Comparison of ENCODE assay signal across 8 cellular contexts in the genomic region with DNA sequence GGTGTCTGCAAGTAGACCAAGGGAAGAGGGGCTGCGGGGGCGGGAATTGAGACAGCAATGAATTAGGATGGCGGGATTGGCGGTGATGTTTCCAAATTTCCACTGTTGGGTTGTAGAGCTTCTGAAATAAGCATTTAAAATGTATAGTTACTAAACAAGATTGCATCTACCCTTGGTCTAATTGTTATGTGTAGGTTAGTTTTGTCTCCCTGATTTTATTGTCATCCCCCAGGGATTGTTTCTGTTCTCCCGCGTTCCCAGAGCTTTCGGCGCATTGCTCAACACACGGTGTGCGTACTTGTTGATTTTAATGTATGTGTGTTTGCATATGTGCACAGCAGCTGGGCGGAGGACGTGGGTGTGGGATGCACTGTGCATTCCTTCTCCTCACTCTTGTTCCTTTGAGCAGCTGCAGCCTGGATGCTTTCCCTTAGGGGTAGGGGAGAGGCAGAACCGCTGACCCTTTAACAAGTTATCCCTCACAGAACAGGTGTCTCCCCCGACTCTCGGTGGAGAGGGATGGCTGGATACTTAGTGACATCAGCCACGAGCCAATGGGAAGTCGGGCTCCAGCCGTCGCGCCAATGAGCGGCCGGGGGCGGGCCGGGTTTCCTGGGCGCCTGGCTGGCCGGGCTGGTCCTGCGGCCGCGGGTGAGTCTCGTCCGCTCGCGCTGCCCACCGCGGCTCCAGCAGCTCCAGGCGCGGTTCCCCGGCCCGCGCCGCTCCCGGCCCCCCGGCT. TPM values are rescaled to one million over a fixed set of nuclear protein-coding genes. Genes with fewer than 3 reads are reported as not detected.
DNase-seq lines count a peak whose midpoint lies in the region; ATAC-seq and TF ChIP-seq lines count a peak whose summit lies in the region.

A gene with protein sequence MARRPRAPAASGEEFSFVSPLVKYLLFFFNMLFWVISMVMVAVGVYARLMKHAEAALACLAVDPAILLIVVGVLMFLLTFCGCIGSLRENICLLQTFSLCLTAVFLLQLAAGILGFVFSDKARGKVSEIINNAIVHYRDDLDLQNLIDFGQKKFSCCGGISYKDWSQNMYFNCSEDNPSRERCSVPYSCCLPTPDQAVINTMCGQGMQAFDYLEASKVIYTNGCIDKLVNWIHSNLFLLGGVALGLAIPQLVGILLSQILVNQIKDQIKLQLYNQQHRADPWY (plus strand): TSS at position 613 of the 739 bp plus-strand sequence. CDS start 274 bp downstream, outside the sequence.

- in situ Hi-C loops in transverse colon (cut with MboI; ENCODE audit: low pct_ligation_motif_present in 1 of 4, low pct_unique_long_range_greater_than_20kb in 1 of 4, low sequenced_read_pairs in 3 of 4) = no loop called here

- H3K27ac Mint-ChIP-seq in GM23338 = no peak within 1 kb of the TSS
- H3K27ac Mint-ChIP-seq in activated naive CD8-positive, alpha-beta T cell treated with anti-CD3 and anti-CD28 coated beads, Interleukin-2, amount 10 ng/mL, durations not matched to agents 7 days and 5 days = peak within 1 kb of the TSS; percentile 46

- no peaks in the 10 kb centered on the region; the same call in 2 of the 3 replicates for H3K36me3 Mint-ChIP-seq in GM23338 (ENCODE audit: low read depth)
- no peaks in the 10 kb centered on the region for H3K36me3 Mint-ChIP-seq in activated naive CD8-positive, alpha-beta T cell treated with anti-CD3 and anti-CD28 coated beads, Interleukin-2, amount 10 ng/mL, durations not matched to agents 7 days and 5 days

- TF ChIP-seq RAD21 in SK-N-SH (IDR thresholded peaks at IDR 0.05; ENCODE audit: low read length) = no peak

- no peaks in the 10 kb centered on the region; the same call in 2 of the 3 replicates for H3K9me3 Mint-ChIP-seq in GM23338
- H3K9me3 Mint-ChIP-seq in activated naive CD8-positive, alpha-beta T cell treated with anti-CD3 and anti-CD28 coated beads, Interleukin-2, amount 10 ng/mL, durations not matched to agents 7 days and 5 days = no peaks in the 10 kb centered on the region

- peak within 1 kb of the TSS; percentile 99 for H3K4me2 ChIP-seq in GM23338
- peak within 1 kb of the TSS; percentile 87 for H3K4me2 ChIP-seq in SK-N-SH
- H3K4me2 ChIP-seq in trophoblast cell (ENCODE audit: low read length) = peak within 1 kb of the TSS; percentile 66

- no peak for TF ChIP-seq CTCF in GM23338 (conservative IDR thresholded peaks at IDR 0.05; ENCODE audit: low read depth in 2 of 2)
- no peak for TF ChIP-seq CTCF in LNCaP clone FGC (IDR thresholded peaks at IDR 0.05; ENCODE audit: control insufficient read depth, extremely low read depth, insufficient read depth)
- no peak for TF ChIP-seq CTCF in SK-N-SH (IDR thresholded peaks at IDR 0.05)
- TF ChIP-seq CTCF in heart left ventricle (IDR thresholded peaks at IDR 0.05) = no peak
- TF ChIP-seq CTCF in transverse colon (IDR thresholded peaks at IDR 0.05) = no peak

- H3K23ac ChIP-seq in trophoblast cell (ENCODE audit: low read length) = no peak within 1 kb of the TSS

- TF ChIP-seq POLR2A in heart left ventricle (IDR thresholded peaks at IDR 0.05) (no peak), transverse colon (IDR thresholded peaks at IDR 0.05) (no peak)

- peak; percentile 96 for ATAC-seq in GM23338
- peak; percentile 94 for ATAC-seq in activated naive CD8-positive, alpha-beta T cell treated with anti-CD3 and anti-CD28 coated beads, Interleukin-2, amount 10 ng/mL, durations not matched to agents 7 days and 5 days (ENCODE audit: low read depth)
- ATAC-seq in heart left ventricle = peak; percentile 90 to 97 (median 96)

- POLR2A ChIA-PET in SK-N-SH (lab: Yijun Ruan, JAX) = no interaction called here
- POLR2A ChIA-PET in activated naive CD8-positive, alpha-beta T cell treated with anti-CD3 and anti-CD28 coated beads, Interleukin-2, amount 10 ng/mL, durations not matched to agents 7 days and 5 days (lab: Charles Lee) = interaction anchor here (1.6 kb wide), 1 partner anchor 19 kb away, joined by 4 read pairs; no protein-coding TSS in a partner anchor

- no peaks in the 10 kb centered on the region for H3K9me2 ChIP-seq in GM23338 (ENCODE audit: insufficient read depth)
- H3K9me2 ChIP-seq in SK-N-SH = no peaks in the 10 kb centered on the region

- H4K8ac ChIP-seq in trophoblast cell (ENCODE audit: low read depth, low read length) = no peak within 1 kb of the TSS

- no peak within 1 kb of the TSS for H3K18ac ChIP-seq in trophoblast cell (ENCODE audit: low read length)

- H3K27ac ChIP-seq in GM23338 (ENCODE audit: low read depth) = no peak within 1 kb of the TSS
- H3K27ac ChIP-seq in SK-N-SH (ENCODE audit: low read depth in 2 of 2, low read length in 1 of 2) = no peak within 1 kb of the TSS
- peak within 1 kb of the TSS in 2 of 12 donors; percentile 13 to 37 for H3K27ac ChIP-seq in heart left ventricle
- H3K27ac ChIP-seq in trophoblast cell (ENCODE audit: low read depth, low read length) = no peak within 1 kb of the TSS
- peak within 1 kb of the TSS; percentile 35 to 56 (median 56) for H3K27ac ChIP-seq in transverse colon

- no peaks in the 10 kb centered on the region for H3K36me3 ChIP-seq in GM23338 (ENCODE audit: insufficient read depth)
- no peaks in the 10 kb centered on the region for H3K36me3 ChIP-seq in SK-N-SH (replicated peaks in 1 of 2; ENCODE audit: control insufficient read depth in 1 of 2, insufficient read depth in 2 of 2, low read length in 1 of 2)
- H3K36me3 ChIP-seq in heart left ventricle = no peaks in the 10 kb centered on the region
- no peaks in the 10 kb centered on the region for H3K36me3 ChIP-seq in trophoblast cell (ENCODE audit: control insufficient read depth in 1 of 2, insufficient read depth in 2 of 2, low read length in 2 of 2)
- H3K36me3 ChIP-seq in transverse colon = no peaks in the 10 kb centered on the region

- TF ChIP-seq EP300 in SK-N-SH (IDR thresholded peaks at IDR 0.05; ENCODE audit: borderline replicate concordance in 1 of 2, low read depth in 1 of 2, low read length in 1 of 2) (no peak), transverse colon (IDR thresholded peaks at IDR 0.05; ENCODE audit: low read depth) (no peak)

- H3K79me2 ChIP-seq in GM23338 (replicated peaks; ENCODE audit: insufficient read depth) = peaks cover 3% of the 10 kb centered on the region
- H3K79me2 ChIP-seq in SK-N-SH (ENCODE audit: insufficient read depth) = no peaks in the 10 kb centered on the region
- H3K79me2 ChIP-seq in trophoblast cell (ENCODE audit: control insufficient read depth, insufficient read depth, low read length, poor library complexity) = no peaks in the 10 kb centered on the region

- CTCF ChIA-PET in SK-N-SH (lab: Yijun Ruan, JAX) = interaction anchor here (0.8 to 10.0 kb wide), 11 partner anchors 12 to 74 kb away, joined by 3 to 111 read pairs (median 4); no protein-coding TSS in a partner anchor

- 2% methylated on average over 40 of the region's 43 CpGs for WGBS in SK-N-SH (ENCODE audit: low lambda C conversion rate)
- WGBS in heart left ventricle, 4 donors = 1 to 7% (median 2%) methylated on average over 14 to 43 of the region's 43 CpGs
- no CpG with 5 or more reads among the region's 43 CpGs for WGBS in trophoblast cell (ENCODE audit: extremely low coverage, insufficient coverage, insufficient read length)
- WGBS in transverse colon (ENCODE audit: low coverage in 1 of 2), 2 donors = 1% methylated on average over 43 of the region's 43 CpGs; no CpG with 5 or more reads in 1 of the 2 donors

- no peak within 1 kb of the TSS for H2BK5ac ChIP-seq in trophoblast cell (ENCODE audit: low read depth, low read length, poor library complexity)

- no peak within 1 kb of the TSS for H3K4ac ChIP-seq in trophoblast cell (ENCODE audit: low read depth, low read length)

- DNase-seq in ELF-1 (ENCODE audit: low read depth, low spot score) = peak; percentile 88
- peak; percentile 96 for DNase-seq in GM23338 (ENCODE audit: low spot score)
- peak; percentile 44 for DNase-seq in LNCaP clone FGC (ENCODE audit: low read depth)
- peak; percentile 99 for DNase-seq in SK-N-SH
- peak; percentile 78 for DNase-seq in activated naive CD8-positive, alpha-beta T cell treated with anti-CD3 and anti-CD28 coated beads, Interleukin-2, amount 10 ng/mL, durations not matched to agents 7 days and 5 days
- peak; percentile 76 to 88 (median 82) for DNase-seq in heart left ventricle
- peak; percentile 40 to 77 for DNase-seq in trophoblast cell
- peak; percentile 80 for DNase-seq in transverse colon

- H3K9ac ChIP-seq in SK-N-SH (peak within 1 kb of the TSS; percentile 39; the same call in 1 of the 2 replicates), trophoblast cell (ENCODE audit: low read length) (no peak within 1 kb of the TSS)

- no peak within 1 kb of the TSS for H4K12ac ChIP-seq in trophoblast cell (ENCODE audit: low read depth, low read length)

- H2BK12ac ChIP-seq in trophoblast cell (ENCODE audit: low read length) = no peak within 1 kb of the TSS

- no peak within 1 kb of the TSS for H3K14ac ChIP-seq in trophoblast cell (ENCODE audit: low read length)

- H3K27me3 Mint-ChIP-seq in GM23338 (ENCODE audit: insufficient read depth, low read depth, poor library complexity) = peaks cover 14% of the 10 kb centered on the region
- H3K27me3 Mint-ChIP-seq in activated naive CD8-positive, alpha-beta T cell treated with anti-CD3 and anti-CD28 coated beads, Interleukin-2, amount 10 ng/mL, durations not matched to agents 7 days and 5 days = peaks cover 16% of the 10 kb centered on the region

- H3K4me1 ChIP-seq in GM23338 (ENCODE audit: insufficient read depth) (no peaks in the 10 kb centered on the region), SK-N-SH (ENCODE audit: control insufficient read depth in 1 of 2, insufficient read depth in 2 of 2, low read depth in 1 of 2, low read length in 1 of 2) (peaks cover 0 to 25% of the 10 kb centered on the region in 2 experiments; a peak in 2 of 4 replicates), heart left ventricle (peaks cover 0 to 39% (median 6%) of the 10 kb centered on the region in 12 donors), trophoblast cell (ENCODE audit: control insufficient read depth in 1 of 2, insufficient read depth in 2 of 2, low read length in 2 of 2) (peaks cover 7% of the 10 kb centered on the region in 2 experiments), transverse colon (peaks cover 0 to 18% (median 13%) of the 10 kb centered on the region in 4 donors)

- H3K27me3 ChIP-seq in GM23338 (ENCODE audit: insufficient read depth) (peaks cover 11% of the 10 kb centered on the region), SK-N-SH (ENCODE audit: insufficient read depth) (peaks cover 27% of the 10 kb centered on the region), heart left ventricle (peaks cover 0 to 21% (median 0%) of the 10 kb centered on the region in 9 donors), trophoblast cell (ENCODE audit: insufficient read depth, low read length) (no peaks in the 10 kb centered on the region), transverse colon (peaks cover 14% of the 10 kb centered on the region)

- intact Hi-C loops in heart left ventricle (cut with DNase I) (no loop called here), transverse colon (cut with DNase I; ENCODE audit: low total_unique reads) (no loop called here)

- H2AK5ac ChIP-seq in trophoblast cell (ENCODE audit: low read length) = no peak within 1 kb of the TSS

- peaks cover 13% of the 10 kb centered on the region for H3K4me1 Mint-ChIP-seq in GM23338
- peaks cover 21% of the 10 kb centered on the region for H3K4me1 Mint-ChIP-seq in activated naive CD8-positive, alpha-beta T cell treated with anti-CD3 and anti-CD28 coated beads, Interleukin-2, amount 10 ng/mL, durations not matched to agents 7 days and 5 days

- no peaks in the 10 kb centered on the region for H3K79me1 ChIP-seq in trophoblast cell (ENCODE audit: low read length)

- peak within 1 kb of the TSS; percentile 85 for H3K4me3 Mint-ChIP-seq in GM23338
- H3K4me3 Mint-ChIP-seq in activated naive CD8-positive, alpha-beta T cell treated with anti-CD3 and anti-CD28 coated beads, Interleukin-2, amount 10 ng/mL, durations not matched to agents 7 days and 5 days = peak within 1 kb of the TSS; percentile 93

- no peak within 1 kb of the TSS for H2BK120ac ChIP-seq in trophoblast cell (ENCODE audit: insufficient read depth, low read length, poor library complexity)

- H3K9me3 ChIP-seq in SK-N-SH (no peaks in the 10 kb centered on the region), heart left ventricle (no peaks in the 10 kb centered on the region), trophoblast cell (ENCODE audit: insufficient read depth, low read depth, low read length) (no peaks in the 10 kb centered on the region), transverse colon (no peaks in the 10 kb centered on the region)

- no peak within 1 kb of the TSS for H4K91ac ChIP-seq in trophoblast cell (ENCODE audit: low read depth, low read length)

- H3F3A ChIP-seq in GM23338 (replicated peaks; ENCODE audit: low read depth) (no peaks in the 10 kb centered on the region), SK-N-SH (replicated peaks; ENCODE audit: insufficient read depth) (no peaks in the 10 kb centered on the region)

- H2AFZ ChIP-seq in GM23338 = peak within 1 kb of the TSS; percentile 91
- peak within 1 kb of the TSS; percentile 89 for H2AFZ ChIP-seq in SK-N-SH (ENCODE audit: low read depth)
- H2AFZ ChIP-seq in trophoblast cell (ENCODE audit: insufficient read depth, low read length, poor library complexity) = peak within 1 kb of the TSS; percentile 15

- H4K20me1 ChIP-seq in GM23338 (replicated peaks; ENCODE audit: insufficient read depth) (no peaks in the 10 kb centered on the region), SK-N-SH (ENCODE audit: insufficient read depth) (no peaks in the 10 kb centered on the region)

- H3K4me3 ChIP-seq in GM23338 (peak within 1 kb of the TSS; percentile 61), LNCaP clone FGC (ENCODE audit: low read depth, low read length) (peak within 1 kb of the TSS; percentile 78), SK-N-SH (ENCODE audit: low read depth in 2 of 2, low read length in 1 of 2) (peak within 1 kb of the TSS; percentile 60 to 66), heart left ventricle (peak within 1 kb of the TSS; percentile 44 to 71 (median 58)), trophoblast cell (ENCODE audit: low read depth, low read length) (peak within 1 kb of the TSS; percentile 51), transverse colon (peak within 1 kb of the TSS; percentile 32 to 66 (median 49))

RNA-seq across cellular contexts. Expression of the gene that starts here (rescaled TPM):
- total RNA-seq in GM23338 (2014; rRNA removed; shearing (Covaris generic)) = 46.8 and 51.5 TPM in 2 replicates
- 17.6 and 21.1 TPM in 2 replicates for polyA plus RNA-seq in GM23338 (2016; fragmentation: Nextera tagmentation; extraction: Ambion mirVana)
- 6.9 and 7.2 TPM in 2 replicates for polyA plus RNA-seq in SK-N-SH (2012; rRNA removed)
- polyA plus RNA-seq in SK-N-SH (2012; cell fraction: cytosol; rRNA removed) = 4.4 and 6.6 TPM in 2 replicates
- 5.0 and 5.2 TPM in 2 replicates for polyA plus RNA-seq in SK-N-SH (2012; cell fraction: nucleus; rRNA removed)
- 10 to 100 TPM in 1 of 2 experiments, 1 to 10 TPM in 1; 9.5 to 10.0 TPM for total RNA-seq in activated naive CD8-positive, alpha-beta T cell treated with anti-CD3 and anti-CD28 coated beads, Interleukin-2, amount 10 ng/mL, durations not matched to agents 7 days and 5 days
- total RNA-seq in heart left ventricle = 10 to 100 TPM in 4 of 9 donors, 1 to 10 TPM in 5; 4.9 to 21.5 (median 8.9) TPM
- 1 to 10 TPM; 3.0 to 5.6 TPM for polyA plus RNA-seq in heart left ventricle
- polyA plus RNA-seq in trophoblast cell (2013) = 2.3 and 2.6 TPM in 2 replicates
- 1 to 10 TPM; 2.5 to 8.1 (median 2.9) TPM for total RNA-seq in transverse colon

Comparison
In these comparisons a context has a peak if more than half of its experiments do, and no peak if none do; other contexts are left out.
1. DNase-seq: peak in every context shown above with its lines; median percentile 99 in SK-N-SH; 96 in GM23338; 88 in ELF-1; 82 in heart left ventricle; 80 in transverse colon; 78 in activated naive CD8-positive, alpha-beta T cell treated with anti-CD3 and anti-CD28 coated beads, Interleukin-2, amount 10 ng/mL, durations not matched to agents 7 days and 5 days; 58 in trophoblast cell; 44 in LNCaP clone FGC.
2. H2AFZ ChIP-seq: peak in every context shown above with its lines; median percentile 91 in GM23338; 89 in SK-N-SH; 15 in trophoblast cell.
3. H3K27ac ChIP-seq: peak in transverse colon (4 of 4); none in GM23338 (single experiment), SK-N-SH (0 of 2) and trophoblast cell (single experiment).
4. Peak in every context shown above with its lines, with median percentiles within 50 percentile points of each other: ATAC-seq, H3K4me2 ChIP-seq and H3K4me3 ChIP-seq.